In genomic region chr4:71630783-71631182, GRCh38 we compare ENCODE assay signal across 20 cellular contexts.
A peak's percentile ranks its signal among the peaks of the same experiment; 100 is the strongest.
DNase-seq lines count a peak whose midpoint lies in the region; ATAC-seq and TF ChIP-seq lines count a peak whose summit lies in the region.
"Had no signal": no experiment of that assay in that cellular context is flagged by ENCODE, and none has a peak within 500 bp of the region (broad histone marks: within the 10 kb centered on the region; RNA-seq: fewer than 3 reads in every experiment).

No MANE protein-coding gene starts in this region.

- BruUV-seq in MCF 10A (replicated peaks; lab: Mats Ljungman, UMichigan), result no TSS peak

- H3K27ac ChIP-seq in breast epithelium (no peak overlapping the region), RWPE2 (ENCODE audit: poor library complexity, severe bottlenecking) (no peak overlapping the region)
- H3K27ac ChIP-seq: BLaER1 had no signal

- no peaks in the 10 kb centered on the region for H3K36me3 ChIP-seq in breast epithelium
- H3K36me3 ChIP-seq in RWPE2 (ENCODE audit: low read depth), result no peaks in the 10 kb centered on the region
- H3K36me3 ChIP-seq: BLaER1 had no signal

- no peaks in the 10 kb centered on the region for H3K4me1 ChIP-seq in breast epithelium
- no peaks in the 10 kb centered on the region for H3K4me1 ChIP-seq in RWPE2 (ENCODE audit: insufficient read depth, poor library complexity, severe bottlenecking)
- H3K4me1 ChIP-seq: BLaER1 had no signal

- POLR2A ChIA-PET in MCF 10A (lab: Yijun Ruan, JAX), result no interaction called here

- CTCF ChIA-PET in MCF 10A (lab: Yijun Ruan, JAX), result no interaction called here

- H3K27me3 Mint-ChIP-seq in MCF 10A (ENCODE audit: insufficient read depth, unreplicated experiment) (no peaks in the 10 kb centered on the region), type B pancreatic cell (no peaks in the 10 kb centered on the region)
- H3K27me3 Mint-ChIP-seq: IgD-negative memory B cell had no signal

- TF ChIP-seq CTCF in MCF 10A (IDR thresholded peaks at IDR 0.05; ENCODE audit: unreplicated experiment) (no peak), breast epithelium (IDR thresholded peaks at IDR 0.05) (no peak), RWPE2 (IDR thresholded peaks at IDR 0.05; ENCODE audit: poor library complexity, severe bottlenecking) (no peak), epithelial cell of esophagus (IDR thresholded peaks at IDR 0.05; ENCODE audit: insufficient read depth, low read depth, low read length, missing control alignments) (no peak), type B pancreatic cell (conservative IDR thresholded peaks at IDR 0.05) (no peak)

- no peak overlapping the region for H3K27ac Mint-ChIP-seq in MCF 10A (ENCODE audit: low read depth, unreplicated experiment)
- peak overlapping the region; percentile 56 for H3K27ac Mint-ChIP-seq in type B pancreatic cell
- H3K27ac Mint-ChIP-seq: CD4-positive, alpha-beta memory T cell; H9; IgD-negative memory B cell had no signal

- no peak overlapping the region for H3K4me3 ChIP-seq in breast epithelium
- no peak overlapping the region for H3K4me3 ChIP-seq in RWPE2 (ENCODE audit: severe bottlenecking)
- H3K4me3 ChIP-seq in epithelial cell of esophagus (ENCODE audit: low read length), result no peak overlapping the region
- H3K4me3 ChIP-seq: BLaER1, GM12878 had no signal

- H3K9me3 ChIP-seq in breast epithelium (peaks cover 6 to 21% of the 10 kb centered on the region in 2 donors), RWPE2 (ENCODE audit: severe bottlenecking) (peaks cover 2% of the 10 kb centered on the region)

- H3K4me3 Mint-ChIP-seq in MCF 10A (ENCODE audit: unreplicated experiment), result no peak overlapping the region
- no peak overlapping the region for H3K4me3 Mint-ChIP-seq in type B pancreatic cell
- H3K4me3 Mint-ChIP-seq: CD14-positive monocyte; CD4-positive, alpha-beta memory T cell; H9; IgD-negative memory B cell had no signal

- no peak for TF ChIP-seq POLR2A in breast epithelium (IDR thresholded peaks at IDR 0.05)

- intact Hi-C loops in MCF 10A (cut with micrococcal nuclease) (no loop called here), breast epithelium (cut with DNase I; ENCODE audit: low total_unique reads) (no loop called here)

- H3K9me3 Mint-ChIP-seq in MCF 10A (ENCODE audit: unreplicated experiment), result no peaks in the 10 kb centered on the region
- H3K9me3 Mint-ChIP-seq in type B pancreatic cell, result peaks cover 5% of the 10 kb centered on the region

- H3K36me3 Mint-ChIP-seq in MCF 10A (ENCODE audit: insufficient read depth, unreplicated experiment) (no peaks in the 10 kb centered on the region), type B pancreatic cell (no peaks in the 10 kb centered on the region)
- H3K36me3 Mint-ChIP-seq: CD14-positive monocyte; CD4-positive, alpha-beta memory T cell; IgD-negative memory B cell had no signal

- H3K27me3 ChIP-seq in breast epithelium (no peaks in the 10 kb centered on the region), RWPE2 (ENCODE audit: insufficient read depth, poor library complexity, severe bottlenecking) (no peaks in the 10 kb centered on the region)
- H3K27me3 ChIP-seq: BLaER1 had no signal

- DNase-seq in MCF 10A (ENCODE audit: unreplicated experiment) (peak; percentile 34), breast epithelium (ENCODE audit: low spot score in 2 of 2) (no peak), RWPE2 (ENCODE audit: low spot score) (no peak), epithelial cell of esophagus (ENCODE audit: low read depth) (peak; percentile 64), type B pancreatic cell (ENCODE audit: extremely low spot score, unreplicated experiment) (no peak), COLO668 (lab: John Stamatoyannopoulos, UW; ENCODE audit: unreplicated experiment) (no peak)
- DNase-seq: 8988T; CD4-positive, alpha-beta memory T cell; DMS 273 treated with DMSO at 0.1 percent for 48 hours; DMS53; DND-41; EL; H9 had no signal

- H3K4me1 Mint-ChIP-seq in MCF 10A (ENCODE audit: insufficient read depth, unreplicated experiment) (peaks cover 5% of the 10 kb centered on the region), type B pancreatic cell (ENCODE audit: unreplicated experiment) (no peaks in the 10 kb centered on the region)
- H3K4me1 Mint-ChIP-seq: CD14-positive monocyte; CD4-positive, alpha-beta memory T cell had no signal

- peak; percentile 83 for ATAC-seq in RWPE2 (ENCODE audit: low read depth)
- no peak for ATAC-seq in HG03354 (IDR thresholded peaks at IDR 0.05; ENCODE audit: poor library complexity, severe bottlenecking, unreplicated experiment)
- ATAC-seq in GM19328 (IDR thresholded peaks at IDR 0.05; ENCODE audit: unreplicated experiment), result no peak
- ATAC-seq: GM12878, HepG2 had no signal

Comparison
In these comparisons a context has a peak if more than half of its experiments do, and no peak if none do; other contexts are left out.
1. DNase-seq: peak in MCF 10A (single experiment) and epithelial cell of esophagus (single experiment); none in breast epithelium (0 of 2), RWPE2 (single experiment), type B pancreatic cell (single experiment) and COLO668 (single experiment).